Comparison of ENCODE assay signal across 15 cellular contexts in the genomic region with DNA sequence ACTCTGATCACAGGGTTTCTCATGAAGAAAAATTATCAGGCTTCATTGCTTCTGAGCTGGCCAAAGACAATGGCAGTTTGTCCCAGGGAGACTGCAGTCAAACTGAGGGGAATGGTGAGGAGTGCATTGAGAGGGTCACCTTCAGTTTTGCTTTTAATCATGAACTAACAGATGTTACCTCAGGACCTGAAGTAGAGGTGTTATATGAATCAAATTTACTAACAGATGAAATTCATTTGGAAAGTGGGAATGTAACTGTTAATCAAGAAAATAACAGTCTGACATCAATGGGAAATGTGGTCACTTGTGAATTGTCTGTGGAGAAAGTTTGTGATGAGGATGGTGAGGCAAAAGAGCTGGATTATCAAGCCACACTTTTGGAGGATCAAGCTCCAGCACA.
DNase-seq lines count a peak whose midpoint lies in the region; ATAC-seq, FAIRE-seq and TF ChIP-seq lines count a peak whose summit lies in the region.
"Had no signal": no experiment of that assay in that cellular context is flagged by ENCODE, and none has a peak within 500 bp of the region (broad histone marks: within the 10 kb centered on the region; RNA-seq: fewer than 3 reads in every experiment).

No MANE protein-coding gene starts in this region.

- no peak overlapping the region for H3K9ac ChIP-seq in kidney (ENCODE audit: low read length in 2 of 2)

- no peak for DNase-seq in activated T-cell treated with anti-CD3 and anti-CD28 coated beads, Interleukin-2, amount 50 U/mL, for 24 hours
- no peak for DNase-seq in activated T-cell treated with anti-CD3 and anti-CD28 coated beads, Interleukin-2, amount 50 U/mL, for 48 hours
- DNase-seq in ascending aorta (ENCODE audit: low spot score in 2 of 2): no peak
- DNase-seq in kidney: no peak
- no peak for DNase-seq in stimulated activated naive B cell treated with anti-CD40 and anti-IgM and Interleukin-4, amounts not matched to agents 10 μg/mL and 1 μg/mL and 100 μg/mL, for 72 hours
- no peak for DNase-seq in NCI-H2171 (lab: John Stamatoyannopoulos, UW)
- DNase-seq in GM19238 (ENCODE audit: insufficient read length, low spot score): no peak
- DNase-seq: colonic mucosa, hippocampal formation, KG1, NCI-H2081, RPMI8226 had no signal

- H3K36me3 Mint-ChIP-seq in activated T-cell treated with anti-CD3 and anti-CD28 coated beads, Interleukin-2, amount 50 U/mL, for 24 hours (ENCODE audit: low read depth): peaks cover 47% of the 10 kb centered on the region
- H3K36me3 Mint-ChIP-seq in stimulated activated naive B cell treated with anti-CD40 and anti-IgM and Interleukin-4, amounts not matched to agents 10 μg/mL and 1 μg/mL and 100 μg/mL, for 72 hours: peaks cover 12 to 30% of the 10 kb centered on the region in 2 donors

- H3K36me3 ChIP-seq in ascending aorta (no peaks in the 10 kb centered on the region), kidney (ENCODE audit: control insufficient read depth in 1 of 2, insufficient read depth in 2 of 2, low read length in 2 of 2) (peaks cover 0 to 2% of the 10 kb centered on the region in 2 donors)
- H3K36me3 ChIP-seq: colonic mucosa had no signal

- H3K4me3 ChIP-seq in ascending aorta: peak overlapping the region; percentile 76 to 84
- peak overlapping the region; percentile 67 to 78 for H3K4me3 ChIP-seq in kidney (ENCODE audit: low read length in 2 of 2)
- H3K4me3 ChIP-seq: colonic mucosa had no signal

- TF ChIP-seq CTCF in ascending aorta (IDR thresholded peaks at IDR 0.05) (no peak), kidney (IDR thresholded peaks at IDR 0.05; ENCODE audit: borderline replicate concordance, extremely low read depth, insufficient read depth) (no peak)

- intact Hi-C loops in ascending aorta (cut with DNase I): loop anchor here (5.0 kb wide), 1 partner anchor 315 kb away; no protein-coding TSS in a partner anchor
- intact Hi-C loops in kidney (cut with DNase I): no loop called here

- H3K4me1 Mint-ChIP-seq in activated T-cell treated with anti-CD3 and anti-CD28 coated beads, Interleukin-2, amount 50 U/mL, for 24 hours (ENCODE audit: low read depth): peaks cover 64% of the 10 kb centered on the region
- peaks cover 27 to 30% of the 10 kb centered on the region in 2 donors for H3K4me1 Mint-ChIP-seq in stimulated activated naive B cell treated with anti-CD40 and anti-IgM and Interleukin-4, amounts not matched to agents 10 μg/mL and 1 μg/mL and 100 μg/mL, for 72 hours

- no peaks in the 10 kb centered on the region for H3K27me3 Mint-ChIP-seq in activated T-cell treated with anti-CD3 and anti-CD28 coated beads, Interleukin-2, amount 50 U/mL, for 24 hours
- H3K27me3 Mint-ChIP-seq in stimulated activated naive B cell treated with anti-CD40 and anti-IgM and Interleukin-4, amounts not matched to agents 10 μg/mL and 1 μg/mL and 100 μg/mL, for 72 hours: no peaks in the 10 kb centered on the region

- peak overlapping the region; percentile 28 for H3K4me3 Mint-ChIP-seq in activated T-cell treated with anti-CD3 and anti-CD28 coated beads, Interleukin-2, amount 50 U/mL, for 24 hours
- no peak overlapping the region for H3K4me3 Mint-ChIP-seq in stimulated activated naive B cell treated with anti-CD40 and anti-IgM and Interleukin-4, amounts not matched to agents 10 μg/mL and 1 μg/mL and 100 μg/mL, for 72 hours

- H3K27ac Mint-ChIP-seq in activated T-cell treated with anti-CD3 and anti-CD28 coated beads, Interleukin-2, amount 50 U/mL, for 24 hours: peak overlapping the region; percentile 82
- peak overlapping the region; percentile 44 for H3K27ac Mint-ChIP-seq in stimulated activated naive B cell treated with anti-CD40 and anti-IgM and Interleukin-4, amounts not matched to agents 10 μg/mL and 1 μg/mL and 100 μg/mL, for 72 hours

- H3K9me3 Mint-ChIP-seq in activated T-cell treated with anti-CD3 and anti-CD28 coated beads, Interleukin-2, amount 50 U/mL, for 24 hours: no peaks in the 10 kb centered on the region
- no peaks in the 10 kb centered on the region for H3K9me3 Mint-ChIP-seq in stimulated activated naive B cell treated with anti-CD40 and anti-IgM and Interleukin-4, amounts not matched to agents 10 μg/mL and 1 μg/mL and 100 μg/mL, for 72 hours

- ATAC-seq in stimulated activated naive B cell treated with anti-CD40 and anti-IgM and Interleukin-4, amounts not matched to agents 10 μg/mL and 1 μg/mL and 100 μg/mL, for 72 hours (replicated peaks): no peak
- no peak for ATAC-seq in GM19463 (IDR thresholded peaks at IDR 0.05; ENCODE audit: unreplicated experiment)

- H3K27me3 ChIP-seq in ascending aorta: no peaks in the 10 kb centered on the region
- H3K27me3 ChIP-seq: colonic mucosa, neutrophil, vagina had no signal

- H3K4me1 ChIP-seq in ascending aorta: peaks cover 11 to 67% of the 10 kb centered on the region in 2 donors
- peaks cover 51 to 53% of the 10 kb centered on the region in 2 donors for H3K4me1 ChIP-seq in kidney (ENCODE audit: control insufficient read depth in 1 of 2, insufficient read depth in 1 of 2, low read depth in 1 of 2, low read length in 2 of 2)

- no peaks in the 10 kb centered on the region for H3K9me3 ChIP-seq in ascending aorta
- H3K9me3 ChIP-seq in kidney (ENCODE audit: control insufficient read depth in 1 of 2, low read length in 2 of 2): no peaks in the 10 kb centered on the region
- H3K9me3 ChIP-seq: colonic mucosa, neutrophil, vagina had no signal

- peak overlapping the region in 1 of 2 donors; percentile 25 for H3K27ac ChIP-seq in ascending aorta
- peak overlapping the region in 1 of 2 donors; percentile 12 for H3K27ac ChIP-seq in kidney (ENCODE audit: low read depth in 2 of 2, low read length in 2 of 2)

- FAIRE-seq in kidney (lab: Jason Lieb, UNC): no peak
